In the genomic region with DNA sequence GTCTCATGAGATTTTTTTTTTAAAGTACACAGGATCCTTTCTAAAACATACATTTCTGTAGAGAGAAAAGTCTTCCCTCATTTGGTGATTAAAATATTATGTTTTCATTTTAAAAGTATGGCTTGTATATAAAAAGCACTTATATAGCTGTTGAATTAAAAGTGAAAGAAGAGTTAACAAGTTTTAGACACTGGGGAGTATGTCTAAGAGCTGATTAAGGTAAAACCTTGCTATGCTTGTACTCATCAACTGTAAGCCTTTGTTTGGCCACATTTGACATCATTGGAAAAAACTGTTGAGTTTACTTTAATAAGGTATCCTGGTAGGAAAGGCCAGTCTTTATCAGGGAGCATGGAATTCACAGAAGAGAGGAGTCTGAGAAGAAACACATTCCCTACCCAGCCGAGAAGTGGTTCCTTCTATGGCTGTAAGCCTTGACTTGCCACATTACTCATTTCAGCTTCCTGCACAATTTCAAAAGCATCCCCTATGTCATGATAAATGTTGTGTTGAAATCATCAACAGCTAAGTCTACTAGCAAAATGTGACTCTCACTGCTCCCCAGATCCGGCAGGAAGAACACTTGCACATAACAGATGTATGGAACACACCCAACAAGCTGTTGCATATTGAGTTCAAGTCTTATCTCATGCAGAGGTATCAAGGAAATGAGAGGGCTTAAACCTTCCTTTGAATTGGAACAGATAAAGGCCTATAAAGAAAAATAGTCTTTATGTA, we compare ENCODE assay signal across 14 cellular contexts.
DNase-seq lines count a peak whose midpoint lies in the region; ATAC-seq, FAIRE-seq and TF ChIP-seq lines count a peak whose summit lies in the region.
"Had no signal": no experiment of that assay in that cellular context is flagged by ENCODE, and none has a peak within 500 bp of the region (broad histone marks: within the 10 kb centered on the region; RNA-seq: fewer than 3 reads in every experiment).

No MANE protein-coding gene starts in this region.

- no peak overlapping the region for H3K4me3 ChIP-seq in HEK293 (ENCODE audit: low read depth, low read length)
- peak overlapping the region in 2 of 3 experiments; percentile 11 to 33 for H3K4me3 ChIP-seq in keratinocyte (ENCODE audit: control insufficient read depth in 2 of 3, extremely low read depth in 1 of 3, insufficient read depth in 2 of 3, low read depth in 1 of 3, low read length in 3 of 3)

- H3K4me1 ChIP-seq in HEK293 (ENCODE audit: control insufficient read depth, insufficient read depth, low read length) (no peaks in the 10 kb centered on the region), keratinocyte (ENCODE audit: control insufficient read depth, extremely low read depth, insufficient read depth, low read length) (peaks cover 16% of the 10 kb centered on the region)

- CTCF ChIA-PET in HEK293 (lab: Yijun Ruan, JAX), result no interaction called here

- POLR2A ChIA-PET in HEK293 (lab: Yijun Ruan, JAX), result no interaction called here

- H3K27ac ChIP-seq in HEK293 (ENCODE audit: extremely low read depth, low read depth, low read length) (no peak overlapping the region), keratinocyte (ENCODE audit: control insufficient read depth, insufficient read depth, low read length) (peak overlapping the region; percentile 70)

- peak overlapping the region; percentile 87 for H2AFZ ChIP-seq in keratinocyte (ENCODE audit: control insufficient read depth, low read length)

- no peak overlapping the region for H3K9ac ChIP-seq in keratinocyte (ENCODE audit: control insufficient read depth, extremely low read depth, insufficient read depth, low read length)

- dilution Hi-C loops in keratinocyte (cut with MboI; ENCODE audit: extremely low pct_ligation_motif_present, low sequenced_read_pairs), result no loop called here

- H3K4me2 ChIP-seq in keratinocyte (ENCODE audit: control insufficient read depth, extremely low read depth, insufficient read depth, low read depth, low read length), result peak overlapping the region; percentile 81

- H3K27me3 ChIP-seq in keratinocyte (ENCODE audit: control insufficient read depth, extremely low read depth, insufficient read depth, low read length), result no peaks in the 10 kb centered on the region

- H3K79me2 ChIP-seq in keratinocyte (ENCODE audit: control insufficient read depth, insufficient read depth, low read length), result no peaks in the 10 kb centered on the region

- H3K9me1 ChIP-seq in keratinocyte (ENCODE audit: control insufficient read depth, extremely low read depth, insufficient read depth, low read length), result no peaks in the 10 kb centered on the region

- FAIRE-seq in keratinocyte (lab: Jason Lieb, UNC), result peak; percentile 95
- FAIRE-seq: GM19239 had no signal

- TF ChIP-seq CTCF in HEK293 (tag by site-specific recombination; IDR thresholded peaks at IDR 0.05) (no peak), keratinocyte (optimal IDR thresholded peaks at IDR 0.05 in 1 of 3, IDR thresholded peaks at IDR 0.05 in 1 of 3, conservative IDR thresholded peaks at IDR 0.05 in 1 of 3; ENCODE audit: extremely low read depth in 1 of 3, insufficient read depth in 2 of 3, low read length in 3 of 3) (no peak)

- H4K20me1 ChIP-seq in keratinocyte (ENCODE audit: control insufficient read depth, extremely low read depth, insufficient read depth, low read length), result no peaks in the 10 kb centered on the region

- DNase-seq in AG08395 (ENCODE audit: low spot score) (peak; percentile 14), amniotic epithelial cell (ENCODE audit: low read depth) (peak; percentile 98), keratinocyte (ENCODE audit: low read depth, low spot score) (peak; percentile 54), NCI-H1436 (lab: John Stamatoyannopoulos, UW) (no peak)
- DNase-seq in stimulated activated CD4-positive, alpha-beta T cell treated with anti-CD3 and anti-CD28 coated beads, Interleukin-4, amount 100 ng/mL, for 4 hours, result no peak
- DNase-seq: activated CD8-positive, alpha-beta memory T cell treated with anti-CD3 and anti-CD28 coated beads, Interleukin-2, amount 10 ng/mL, durations not matched to agents 7 days and 5 days; amniotic stem cell; CD4-positive, CD25-positive, alpha-beta regulatory T cell; NCI-H526 treated with DMSO at 0.1 percent for 48 hours; stimulated activated CD4-positive, alpha-beta T cell treated with anti-CD3 and anti-CD28 coated beads, Interleukin-2, amount 100 ng/mL, for 48 hours had no signal

- ATAC-seq in HG02798 (IDR thresholded peaks at IDR 0.05; ENCODE audit: poor library complexity, unreplicated experiment), result no peak
- no peak for ATAC-seq in GM21737 (IDR thresholded peaks at IDR 0.05; ENCODE audit: unreplicated experiment)
- ATAC-seq: activated CD8-positive, alpha-beta memory T cell treated with anti-CD3 and anti-CD28 coated beads, Interleukin-2, amount 10 ng/mL, durations not matched to agents 7 days and 5 days had no signal

- H3K9me3 ChIP-seq in HEK293 (ENCODE audit: control insufficient read depth, insufficient read depth, low read depth, low read length), result no peaks in the 10 kb centered on the region
- no peaks in the 10 kb centered on the region for H3K9me3 ChIP-seq in keratinocyte (ENCODE audit: control insufficient read depth, low read depth, low read length)

- H3K36me3 ChIP-seq in HEK293 (ENCODE audit: control insufficient read depth in 2 of 2, insufficient read depth in 1 of 2, low read length in 2 of 2), result no peaks in the 10 kb centered on the region
- H3K36me3 ChIP-seq in keratinocyte (ENCODE audit: control insufficient read depth in 2 of 2, extremely low read depth in 1 of 2, insufficient read depth in 2 of 2, low read length in 2 of 2), result no peaks in the 10 kb centered on the region

TF ChIP-seq in HEK293, 187 proteins besides CTCF, POLR2A, EP300 and RAD21:
- no peak for TF ChIP-seq SP2 (tag by site-specific recombination; IDR thresholded peaks at IDR 0.05)
- TF ChIP-seq ZNF211 (tag by site-specific recombination; IDR thresholded peaks at IDR 0.05; ENCODE audit: low read depth), result no peak
- TF ChIP-seq SCRT2 (tag by site-specific recombination; IDR thresholded peaks at IDR 0.05), result peak; percentile 16; the same call in 1 of the 2 replicates

Comparison
In these comparisons a context has a peak if more than half of its experiments do, and no peak if none do; other contexts are left out.
1. DNase-seq: peak in AG08395 (single experiment), amniotic epithelial cell (single experiment) and keratinocyte (single experiment); none in NCI-H1436 (single experiment) and stimulated activated CD4-positive, alpha-beta T cell treated with anti-CD3 and anti-CD28 coated beads, Interleukin-4, amount 100 ng/mL, for 4 hours (0 of 2).